In genomic region chr11:86992340-86992739, GRCh38 we compare ENCODE assay signal across 8 cellular contexts. TPM values are rescaled to one million over a fixed set of nuclear protein-coding genes. Genes with fewer than 3 reads are reported as not detected.
DNase-seq lines count a peak whose midpoint lies in the region; ATAC-seq and TF ChIP-seq lines count a peak whose summit lies in the region.
"Not testable (repeated sequence)": the region's sequence is repeated elsewhere in the genome, so short reads cannot be mapped to it uniquely, and the experiment has no call there.
"Had no signal": no experiment of that assay in that cellular context is flagged by ENCODE, and none has a peak within 500 bp of the region (broad histone marks: within the 10 kb centered on the region; RNA-seq: fewer than 3 reads in every experiment).

No MANE protein-coding gene starts in this region.

- H4K8ac ChIP-seq in mesendoderm (ENCODE audit: low read depth, low read length) = not testable (repeated sequence)

- not testable (repeated sequence) for H2BK120ac ChIP-seq in mesendoderm (ENCODE audit: low read depth, low read length)

- H3K36me3 Mint-ChIP-seq in Caco-2 (ENCODE audit: insufficient read depth, unreplicated experiment); WTC11; endothelial cell (ENCODE audit: low read depth, unreplicated experiment): not testable (repeated sequence)

- CTCF ChIA-PET in Caco-2 (lab: Charles Lee); WTC11 (lab: Charles Lee): not testable (repeated sequence)

- H3K23ac ChIP-seq in mesendoderm (ENCODE audit: low read length) = not testable (repeated sequence)

- H2BK15ac ChIP-seq in mesendoderm (replicated peaks; ENCODE audit: low read depth) = peak overlapping the region; percentile 57

- POLR2A ChIA-PET in Caco-2 (lab: Charles Lee); WTC11 (lab: Charles Lee): not testable (repeated sequence)

- not testable (repeated sequence) for H3K18ac ChIP-seq in mesendoderm (ENCODE audit: low read length)

- not testable (repeated sequence) for H2AFZ ChIP-seq in parathyroid adenoma

- H3K4me1 ChIP-seq in Caco-2 (peaks cover 36% of the 10 kb centered on the region), cardiac muscle cell (ENCODE audit: low read depth) (peaks cover 37% of the 10 kb centered on the region), mesendoderm (ENCODE audit: control insufficient read depth, low read depth, low read length) (peaks cover 11% of the 10 kb centered on the region), subcutaneous abdominal adipose tissue (ENCODE audit: control insufficient read depth in 5 of 5, insufficient read depth in 5 of 5, low read length in 5 of 5) (peaks cover 7 to 47% (median 27%) of the 10 kb centered on the region in 5 donors)
- not testable (repeated sequence) for H3K4me1 ChIP-seq in parathyroid adenoma

- ATAC-seq in WTC11 = not testable (repeated sequence)

- not testable (repeated sequence) for H3K4me3 Mint-ChIP-seq in Caco-2 (ENCODE audit: unreplicated experiment); WTC11; endothelial cell (ENCODE audit: unreplicated experiment)

- intact Hi-C loops in Caco-2 (cut with micrococcal nuclease; ENCODE audit: unreplicated experiment) = not testable (repeated sequence)

- WGBS in mesendoderm (ENCODE audit: extremely low coverage, insufficient coverage, low lambda C conversion rate) = no CpG with 5 or more reads among the region's 4 CpGs

- not testable (repeated sequence) for H2AK5ac ChIP-seq in mesendoderm (ENCODE audit: low read length)

- not testable (repeated sequence) for TF ChIP-seq CTCF in Caco-2 (IDR thresholded peaks at IDR 0.05; ENCODE audit: insufficient read depth in 1 of 2, low read depth in 1 of 2, low read length in 1 of 2, severe bottlenecking in 1 of 2, unreplicated experiment in 1 of 2); WTC11 (IDR thresholded peaks at IDR 0.05); endothelial cell (IDR thresholded peaks at IDR 0.05; ENCODE audit: unreplicated experiment); cardiac muscle cell (IDR thresholded peaks at IDR 0.05; ENCODE audit: low read depth, low read length); parathyroid adenoma (IDR thresholded peaks at IDR 0.05)

- H3K27ac ChIP-seq in cardiac muscle cell (peak overlapping the region; percentile 79), parathyroid adenoma (peak overlapping the region; percentile 59), subcutaneous abdominal adipose tissue (ENCODE audit: low read depth, low read length) (peak overlapping the region; percentile 77)
- not testable (repeated sequence) for H3K27ac ChIP-seq in mesendoderm (ENCODE audit: low read depth, low read length)

- peaks cover 47% of the 10 kb centered on the region for H3K4me1 Mint-ChIP-seq in Caco-2 (ENCODE audit: low read depth, unreplicated experiment)
- peaks cover 28% of the 10 kb centered on the region for H3K4me1 Mint-ChIP-seq in WTC11
- peaks cover 32% of the 10 kb centered on the region for H3K4me1 Mint-ChIP-seq in endothelial cell (ENCODE audit: unreplicated experiment)

- H3K36me3 ChIP-seq in Caco-2 (ENCODE audit: control insufficient read depth, insufficient read depth, low read length); cardiac muscle cell; mesendoderm (ENCODE audit: control insufficient read depth, insufficient read depth, low read length); parathyroid adenoma (ENCODE audit: control insufficient read depth, insufficient read depth, low read length); subcutaneous abdominal adipose tissue (ENCODE audit: control insufficient read depth in 5 of 5, insufficient read depth in 5 of 5, low read length in 5 of 5): not testable (repeated sequence)

- not testable (repeated sequence) for H3K27me3 ChIP-seq in Caco-2 (replicated peaks; ENCODE audit: control insufficient read depth, insufficient read depth, low read length); cardiac muscle cell; mesendoderm (ENCODE audit: insufficient read depth, low read length, poor library complexity); parathyroid adenoma (ENCODE audit: control insufficient read depth, insufficient read depth, low read length); subcutaneous abdominal adipose tissue (ENCODE audit: control insufficient read depth in 5 of 5, insufficient read depth in 4 of 5, low read length in 5 of 5)

- not testable (repeated sequence) for H3K56ac ChIP-seq in mesendoderm (ENCODE audit: low read length)

- H3K9me3 ChIP-seq in Caco-2; cardiac muscle cell (ENCODE audit: low read depth); parathyroid adenoma (ENCODE audit: control insufficient read depth, low read length); subcutaneous abdominal adipose tissue (ENCODE audit: control insufficient read depth in 5 of 5, low read length in 5 of 5): not testable (repeated sequence)

- H3K27me3 Mint-ChIP-seq in Caco-2 (ENCODE audit: insufficient read depth, unreplicated experiment); WTC11 (ENCODE audit: low read depth); endothelial cell (ENCODE audit: unreplicated experiment): not testable (repeated sequence)

- not testable (repeated sequence) for H3K4ac ChIP-seq in mesendoderm (ENCODE audit: low read depth, low read length)

- H3K9me3 Mint-ChIP-seq in Caco-2 (ENCODE audit: unreplicated experiment); WTC11; endothelial cell (ENCODE audit: unreplicated experiment): not testable (repeated sequence)

- not testable (repeated sequence) for H2BK5ac ChIP-seq in mesendoderm (ENCODE audit: low read length)

- H3K27ac Mint-ChIP-seq in Caco-2 (ENCODE audit: unreplicated experiment) (peak overlapping the region; percentile 6), endothelial cell (ENCODE audit: unreplicated experiment) (peak overlapping the region; percentile 89)
- H3K27ac Mint-ChIP-seq in WTC11 = not testable (repeated sequence)

- not testable (repeated sequence) for H3K4me3 ChIP-seq in Caco-2 (ENCODE audit: low read depth, low read length); cardiac muscle cell; mesendoderm (ENCODE audit: low read length); parathyroid adenoma (ENCODE audit: low read depth, low read length); subcutaneous abdominal adipose tissue (ENCODE audit: low read depth in 1 of 5, low read length in 5 of 5)

- not testable (repeated sequence) for H3K79me2 ChIP-seq in mesendoderm (ENCODE audit: control insufficient read depth, insufficient read depth, low read length); parathyroid adenoma

- not testable (repeated sequence) for DNase-seq in Caco-2; WTC11 (ENCODE audit: low spot score); endothelial cell (ENCODE audit: low spot score); cardiac muscle cell (ENCODE audit: low read depth in 1 of 2, low spot score in 1 of 2); mesendoderm

- H3K9ac ChIP-seq in mesendoderm (ENCODE audit: low read length); parathyroid adenoma: not testable (repeated sequence)
- H3K9ac ChIP-seq in subcutaneous abdominal adipose tissue (ENCODE audit: low read length in 5 of 5) = peak overlapping the region in 1 of 5 donors; percentile 45

- not testable (repeated sequence) for H4K5ac ChIP-seq in mesendoderm (ENCODE audit: low read length)

- H3K79me1 ChIP-seq in mesendoderm (ENCODE audit: low read length) = not testable (repeated sequence)

- not testable (repeated sequence) for H3K4me2 ChIP-seq in mesendoderm (ENCODE audit: low read length); parathyroid adenoma (ENCODE audit: low read length)

- BruUV-seq in Caco-2 (replicated peaks; lab: Mats Ljungman, UMichigan) = not testable (repeated sequence)

TF ChIP-seq in WTC11, 78 proteins besides CTCF, POLR2A, EP300 and RAD21:
- TF ChIP-seq ZNF121 (CRISPR knock-in tag; IDR thresholded peaks at IDR 0.05) = peak; percentile 75
TF ChIP-seq in WTC11: peak in this region for 1; not testable (repeated sequence) for 77.

RNA-seq across cellular contexts. Expression of gene FZD4, which starts 37.1 kb away (rescaled TPM):
- 60.6 and 78.4 TPM in 2 replicates for total RNA-seq in Caco-2 (2022)
- 7.7 to 9.8 TPM (median 9.2 TPM) in 3 replicates for total RNA-seq in WTC11 (2021)
- total RNA-seq in endothelial cell (ENCODE audit: unreplicated experiment) = 71.5 TPM
- 37.2 and 46.4 TPM in 2 replicates for total RNA-seq in cardiac muscle cell
- polyA plus RNA-seq in cardiac muscle cell = 18.8 and 19.3 TPM in 2 replicates
- 4.7 TPM for polyA plus RNA-seq in mesendoderm (2013, experiment 1 of 2)
- 4.2 TPM for polyA plus RNA-seq in mesendoderm (2013, experiment 2 of 2)
- total RNA-seq: CD4-positive, alpha-beta T cell had no signal

RNA-seq across cellular contexts. Expression of gene TMEM135, which starts 45.4 kb away (rescaled TPM):
- total RNA-seq in Caco-2 (2022) (88.6 and 95.2 TPM in 2 replicates), WTC11 (2021) (28.4 to 35.8 TPM (median 30.9 TPM) in 3 replicates), endothelial cell (ENCODE audit: unreplicated experiment) (49.7 TPM), cardiac muscle cell (24.7 and 28.8 TPM in 2 replicates)
- 25.2 and 54.3 TPM in 2 replicates for polyA plus RNA-seq in cardiac muscle cell
- polyA plus RNA-seq in mesendoderm (2013, experiment 1 of 2) = 24.1 TPM
- polyA plus RNA-seq in mesendoderm (2013, experiment 2 of 2) = 24.8 TPM
